20 cellular contexts compared by ENCODE assay signal in the genomic region with DNA sequence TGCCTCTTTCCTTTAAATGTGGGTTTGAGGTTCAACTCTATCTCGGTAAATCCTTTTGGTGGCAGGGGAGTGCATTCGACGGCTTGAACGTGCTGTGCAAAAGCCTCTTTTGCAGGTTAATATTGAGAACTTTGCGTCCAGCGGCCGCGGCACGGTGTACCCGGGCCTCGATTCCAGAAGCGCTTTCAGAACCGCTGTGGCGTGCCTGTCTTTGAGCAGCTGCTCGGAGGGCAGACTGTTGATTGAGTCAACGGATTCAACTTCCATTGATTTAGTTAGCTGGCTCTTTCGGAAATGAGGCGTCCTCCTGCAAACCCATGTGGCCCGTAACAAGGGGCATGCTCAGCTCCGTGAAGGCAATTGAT.
"Had no signal": no experiment of that assay in that cellular context is flagged by ENCODE, and none has a peak within 500 bp of the region (broad histone marks: within the 10 kb centered on the region; RNA-seq: fewer than 3 reads in every experiment).

No MANE protein-coding gene starts in this region.

- ATAC-seq: activated CD8-positive, alpha-beta T cell treated with anti-CD3 and anti-CD28 coated beads for 36 hours; activated T-helper 17 cell treated with anti-CD3 and anti-CD28 coated beads, Interleukin-2, amount 50 U/mL, for 72 hours; naive thymus-derived CD8-positive, alpha-beta T cell had no signal

- H3K36me3 Mint-ChIP-seq: activated naive CD8-positive, alpha-beta T cell treated with anti-CD3 and anti-CD28 coated beads for 36 hours; brain; naive thymus-derived CD8-positive, alpha-beta T cell; stimulated activated naive B cell treated with anti-CD40 and anti-IgM and Interleukin-4, amounts not matched to agents 10 μg/mL and 1 μg/mL and 100 μg/mL, for 72 hours had no signal

- H3K9me3 ChIP-seq: colonic mucosa, tibial artery, vagina had no signal

- H3K4me1 Mint-ChIP-seq: activated CD4-positive, alpha-beta T cell treated with anti-CD3 and anti-CD28 coated beads, Interleukin-2, amount 10 ng/mL, durations not matched to agents 24 days and 14 days; activated naive CD8-positive, alpha-beta T cell treated with anti-CD3 and anti-CD28 coated beads for 36 hours; activated T-helper 17 cell treated with anti-CD3 and anti-CD28 coated beads, Interleukin-2, amount 50 U/mL, for 72 hours; stimulated activated naive B cell treated with anti-CD40 and anti-IgM and Interleukin-4, amounts not matched to agents 10 μg/mL and 1 μg/mL and 100 μg/mL, for 72 hours had no signal

- H3K27me3 ChIP-seq: vagina had no signal

- H3K36me3 ChIP-seq: colonic mucosa, tibial artery, vagina had no signal

- DNase-seq: activated CD4-positive, alpha-beta T cell treated with anti-CD3 and anti-CD28 coated beads, Interleukin-2, amount 10 ng/mL, durations not matched to agents 24 days and 14 days; activated CD8-positive, alpha-beta T cell treated with anti-CD3 and anti-CD28 coated beads for 36 hours; activated naive CD4-positive, alpha-beta T cell; activated naive CD8-positive, alpha-beta T cell treated with anti-CD3 and anti-CD28 coated beads for 36 hours; activated T-cell treated with anti-CD3 and anti-CD28 coated beads, Interleukin-2, amount 50 U/mL, for 1 hour; amniotic stem cell; central memory CD4-positive, alpha-beta T cell; colonic mucosa; erythroblast; foreskin melanocyte; mesendoderm; naive thymus-derived CD8-positive, alpha-beta T cell; stimulated activated naive B cell treated with anti-CD40 and anti-IgM and Interleukin-4, amounts not matched to agents 10 μg/mL and 1 μg/mL and 100 μg/mL, for 72 hours; T-helper 1 cell; T1000; tibial artery had no signal

- H3K9me3 Mint-ChIP-seq: activated CD4-positive, alpha-beta T cell treated with anti-CD3 and anti-CD28 coated beads, Interleukin-2, amount 10 ng/mL, durations not matched to agents 24 days and 14 days; activated CD8-positive, alpha-beta T cell treated with anti-CD3 and anti-CD28 coated beads for 36 hours; activated naive CD8-positive, alpha-beta T cell treated with anti-CD3 and anti-CD28 coated beads for 36 hours; activated T-helper 17 cell treated with anti-CD3 and anti-CD28 coated beads, Interleukin-2, amount 50 U/mL, for 72 hours; naive thymus-derived CD8-positive, alpha-beta T cell; stimulated activated naive B cell treated with anti-CD40 and anti-IgM and Interleukin-4, amounts not matched to agents 10 μg/mL and 1 μg/mL and 100 μg/mL, for 72 hours had no signal

- H3K4me3 ChIP-seq: colonic mucosa, tibial artery, vagina had no signal

- H3K4me1 ChIP-seq: colonic mucosa, parathyroid adenoma, vagina had no signal

- H3K27ac ChIP-seq: colonic mucosa, parathyroid adenoma, tibial artery, vagina had no signal

- H3K27ac Mint-ChIP-seq: activated CD4-positive, alpha-beta T cell treated with anti-CD3 and anti-CD28 coated beads, Interleukin-2, amount 10 ng/mL, durations not matched to agents 24 days and 14 days; activated CD8-positive, alpha-beta T cell treated with anti-CD3 and anti-CD28 coated beads for 36 hours; activated naive CD8-positive, alpha-beta T cell treated with anti-CD3 and anti-CD28 coated beads for 36 hours; activated T-helper 17 cell treated with anti-CD3 and anti-CD28 coated beads, Interleukin-2, amount 50 U/mL, for 72 hours; stimulated activated naive B cell treated with anti-CD40 and anti-IgM and Interleukin-4, amounts not matched to agents 10 μg/mL and 1 μg/mL and 100 μg/mL, for 72 hours had no signal

- H3K4me3 Mint-ChIP-seq: activated CD4-positive, alpha-beta T cell treated with anti-CD3 and anti-CD28 coated beads, Interleukin-2, amount 10 ng/mL, durations not matched to agents 24 days and 14 days; activated CD8-positive, alpha-beta T cell treated with anti-CD3 and anti-CD28 coated beads for 36 hours; activated naive CD8-positive, alpha-beta T cell treated with anti-CD3 and anti-CD28 coated beads for 36 hours; activated T-helper 17 cell treated with anti-CD3 and anti-CD28 coated beads, Interleukin-2, amount 50 U/mL, for 72 hours; naive thymus-derived CD8-positive, alpha-beta T cell; stimulated activated naive B cell treated with anti-CD40 and anti-IgM and Interleukin-4, amounts not matched to agents 10 μg/mL and 1 μg/mL and 100 μg/mL, for 72 hours had no signal
